In genomic region chr9:114205171-114206015, GRCh38 we compare ENCODE assay signal across 19 cellular contexts. TPM values are rescaled to one million over a fixed set of nuclear protein-coding genes. Genes with fewer than 3 reads are reported as not detected.
A peak's percentile ranks its signal among the peaks of the same experiment; 100 is the strongest.
DNase-seq lines count a peak whose midpoint lies in the region; ATAC-seq and TF ChIP-seq lines count a peak whose summit lies in the region.
"Had no signal": no experiment of that assay in that cellular context is flagged by ENCODE, and none has a peak within 500 bp of the region (broad histone marks: within the 10 kb centered on the region; RNA-seq: fewer than 3 reads in every experiment).

No MANE protein-coding gene starts in this region.

- TF ChIP-seq POLR2A in gastrocnemius medialis (IDR thresholded peaks at IDR 0.05) = no peak
- no peak for TF ChIP-seq POLR2A in thyroid gland (IDR thresholded peaks at IDR 0.05)

- H3K27me3 ChIP-seq in H7 (ENCODE audit: control insufficient read depth, insufficient read depth, low read length) = no peaks in the 10 kb centered on the region
- no peaks in the 10 kb centered on the region for H3K27me3 ChIP-seq in gastrocnemius medialis
- no peaks in the 10 kb centered on the region for H3K27me3 ChIP-seq in thyroid gland
- H3K27me3 ChIP-seq: foreskin keratinocyte, ovary had no signal

- in situ Hi-C loops in gastrocnemius medialis (cut with MboI; ENCODE audit: low sequenced_read_pairs in 4 of 4) = no loop called here

- no peak overlapping the region for H3K4me3 ChIP-seq in H7 (ENCODE audit: insufficient read depth, low read depth, low read length)
- H3K4me3 ChIP-seq in gastrocnemius medialis = no peak overlapping the region
- no peak overlapping the region for H3K4me3 ChIP-seq in thyroid gland (replicated peaks in 1 of 3)
- H3K4me3 ChIP-seq: mucosa of descending colon, ovary had no signal

- H3K4me1 ChIP-seq in gastrocnemius medialis (peaks cover 38 to 53% of the 10 kb centered on the region in 2 donors), thyroid gland (no peaks in the 10 kb centered on the region)
- H3K4me1 ChIP-seq: foreskin keratinocyte had no signal

- WGBS in thyroid gland, 2 donors = 70 to 73% methylated on average over 10 of the region's 10 CpGs

- ATAC-seq in gastrocnemius medialis (peak; percentile 68 to 69), HG02571 (IDR thresholded peaks at IDR 0.05; ENCODE audit: unreplicated experiment) (no peak), GM18517 (IDR thresholded peaks at IDR 0.05; ENCODE audit: unreplicated experiment) (no peak)
- ATAC-seq: activated CD8-positive, alpha-beta T cell treated with anti-CD3 and anti-CD28 coated beads, Interleukin-2, amount 10 ng/mL, durations not matched to agents 7 days and 5 days; foreskin keratinocyte; mucosa of descending colon had no signal

- H3K27ac ChIP-seq in gastrocnemius medialis = peak overlapping the region; percentile 87 to 95 (median 93)
- H3K27ac ChIP-seq in thyroid gland = no peak overlapping the region
- H3K27ac ChIP-seq: foreskin keratinocyte, ovary had no signal

- no peaks in the 10 kb centered on the region for H3K9me3 ChIP-seq in gastrocnemius medialis
- no peaks in the 10 kb centered on the region for H3K9me3 ChIP-seq in thyroid gland
- H3K9me3 ChIP-seq: mucosa of descending colon, ovary had no signal

- no peak for TF ChIP-seq CTCF in gastrocnemius medialis (IDR thresholded peaks at IDR 0.05 in 4 of 5, conservative IDR thresholded peaks at IDR 0.05 in 1 of 5)
- no peak for TF ChIP-seq CTCF in thyroid gland (IDR thresholded peaks at IDR 0.05)

- intact Hi-C loops in gastrocnemius medialis (cut with DNase I; ENCODE audit: low total_unique reads) = loop anchor here (2.0 to 5.0 kb wide), 3 partner anchors 43 to 57 kb away; partner anchors contain the start of gene COL27A1
- intact Hi-C loops in thyroid gland (cut with DNase I) = no loop called here

- H3K36me3 ChIP-seq in H7 (replicated peaks; ENCODE audit: control insufficient read depth, insufficient read depth, low read length) = no peaks in the 10 kb centered on the region; the same call in 1 of the 2 replicates
- H3K36me3 ChIP-seq in gastrocnemius medialis = no peaks in the 10 kb centered on the region
- no peaks in the 10 kb centered on the region for H3K36me3 ChIP-seq in thyroid gland
- H3K36me3 ChIP-seq: ovary had no signal

- peak; percentile 66 for DNase-seq in H7
- peak; percentile 63 for DNase-seq in epidermal melanocyte (ENCODE audit: insufficient read length, low spot score)
- peak; percentile 82 for DNase-seq in medulla oblongata (ENCODE audit: extremely low spot score)
- DNase-seq in gastrocnemius medialis = peak; percentile 70 to 82
- DNase-seq in islet precursor cell = no peak
- no peak for DNase-seq in thyroid gland
- DNase-seq: activated CD8-positive, alpha-beta T cell treated with anti-CD3 and anti-CD28 coated beads, Interleukin-2, amount 10 ng/mL, durations not matched to agents 7 days and 5 days; foreskin keratinocyte; HCEC 1CT; Karpas-422; mucosa of descending colon; NCI-H1417; NCI-H345; ovary; stimulated activated naive CD4-positive, alpha-beta T cell treated with Interleukin-2 at 50 U/mL for 16 hours; T-helper 1 cell; WERI-Rb-1 had no signal

RNA-seq across cellular contexts. Expression of gene COL27A1, which starts 50.1 kb away (rescaled TPM):
- 10.5 and 10.8 TPM in 2 replicates for total RNA-seq in H7 (2014; rRNA removed; shearing (Covaris generic))
- total RNA-seq in gastrocnemius medialis = 1 to 10 TPM in 2 of 4 donors, under 1 TPM in 2; 0.42 to 1.4 (median 0.95) TPM
- 10 to 100 TPM in 2 of 4 donors, 1 to 10 TPM in 2; 6.7 to 32.5 (median 10.6) TPM for total RNA-seq in thyroid gland

Comparison
In these comparisons a context has a peak if more than half of its experiments do, and no peak if none do; other contexts are left out.
1. DNase-seq: peak in H7 (single experiment), epidermal melanocyte (single experiment), medulla oblongata (single experiment) and gastrocnemius medialis (2 of 2); none in islet precursor cell (single experiment) and thyroid gland (0 of 2).
2. ATAC-seq: peak in gastrocnemius medialis (2 of 2); none in HG02571 (single experiment) and GM18517 (single experiment).
3. H3K27ac ChIP-seq: peak in gastrocnemius medialis (4 of 4); none in thyroid gland (0 of 3).